ENCODE assay signal across 8 cellular contexts in genomic region chr17:64506576-64507417, GRCh38. TPM values are rescaled to one million over a fixed set of nuclear protein-coding genes. Genes with fewer than 3 reads are reported as not detected.
DNase-seq lines count a peak whose midpoint lies in the region; FAIRE-seq and TF ChIP-seq lines count a peak whose summit lies in the region.

TSS of gene CEP95 (plus strand) at chr17:64506977. CDS start at chr17:64507098, 121 bp downstream.

- peak; percentile 86 for TF ChIP-seq POLR2A in H54 (IDR thresholded peaks at IDR 0.05; ENCODE audit: low read depth, low read length)

- H3K4me3 ChIP-seq in MG63: peak within 1 kb of the TSS; percentile 96
- peak within 1 kb of the TSS; percentile 98 for H3K4me3 ChIP-seq in fibroblast of the aortic adventitia (ENCODE audit: low read depth, low read length)
- H3K4me3 ChIP-seq in neuron (ENCODE audit: low read length): peak within 1 kb of the TSS; percentile 98
- H3K4me3 ChIP-seq in subcutaneous abdominal adipose tissue (ENCODE audit: low read depth in 1 of 5, low read length in 5 of 5): peak within 1 kb of the TSS; percentile 79 to 100 (median 100)

- H3K27me3 ChIP-seq in MG63: no peaks in the 10 kb centered on the region
- H3K27me3 ChIP-seq in neuron (ENCODE audit: insufficient read depth, low read length): no peaks in the 10 kb centered on the region
- H3K27me3 ChIP-seq in subcutaneous abdominal adipose tissue (ENCODE audit: control insufficient read depth in 5 of 5, insufficient read depth in 4 of 5, low read length in 5 of 5): no peaks in the 10 kb centered on the region

- H2AFZ ChIP-seq in neuron (ENCODE audit: low read depth, low read length): peak within 1 kb of the TSS; percentile 11

- peak within 1 kb of the TSS; percentile 96 to 100 (median 100) for H3K9ac ChIP-seq in subcutaneous abdominal adipose tissue (ENCODE audit: low read length in 5 of 5)

- peak within 1 kb of the TSS; percentile 100 for H3K27ac ChIP-seq in subcutaneous abdominal adipose tissue (ENCODE audit: low read depth, low read length)

- FAIRE-seq in H54 (lab: Jason Lieb, UNC): peak; percentile 50

- H3K36me3 ChIP-seq in MG63 (peaks cover 73% of the 10 kb centered on the region), neuron (ENCODE audit: insufficient read depth, low read length) (peaks cover 58% of the 10 kb centered on the region), subcutaneous abdominal adipose tissue (ENCODE audit: control insufficient read depth in 5 of 5, insufficient read depth in 5 of 5, low read length in 5 of 5) (peaks cover 38 to 56% (median 47%) of the 10 kb centered on the region in 5 donors)

- no peak for TF ChIP-seq CTCF in fibroblast of the aortic adventitia (IDR thresholded peaks at IDR 0.05; ENCODE audit: insufficient read depth, low read length)

- H3K9me3 ChIP-seq in MG63 (no peaks in the 10 kb centered on the region), neuron (ENCODE audit: low read length) (no peaks in the 10 kb centered on the region), subcutaneous abdominal adipose tissue (ENCODE audit: control insufficient read depth in 5 of 5, low read length in 5 of 5) (no peaks in the 10 kb centered on the region)

- peak; percentile 98 for DNase-seq in ELF-1 (ENCODE audit: low read depth, low spot score)
- DNase-seq in H54 (ENCODE audit: insufficient read length, low spot score): peak; percentile 72
- peak; percentile 99 for DNase-seq in MG63
- DNase-seq in SHP77 (lab: John Stamatoyannopoulos, UW): peak; percentile 93 to 96
- DNase-seq in activated effector memory CD4-positive, alpha-beta T cell treated with Interleukin-2 at 50 U/mL for 16 hours: peak; percentile 92
- peak; percentile 99 for DNase-seq in fibroblast of the aortic adventitia (ENCODE audit: low read depth)

- H3K4me1 ChIP-seq in neuron (ENCODE audit: insufficient read depth, low read length) (peaks cover 29% of the 10 kb centered on the region), subcutaneous abdominal adipose tissue (ENCODE audit: control insufficient read depth in 5 of 5, insufficient read depth in 5 of 5, low read length in 5 of 5) (peaks cover 8 to 52% (median 47%) of the 10 kb centered on the region in 5 donors)

RNA-seq across cellular contexts. Expression of gene CEP95, which starts in this region (rescaled TPM):
- 9.1 and 17.7 TPM in 2 replicates for total RNA-seq in MG63 (2014; rRNA removed; shearing (Covaris generic); ENCODE audit: low replicate concordance)
- 32.8 and 51.7 TPM in 2 replicates for total RNA-seq in fibroblast of the aortic adventitia (ENCODE audit: low replicate concordance)

Comparison
In these comparisons a context has a peak if more than half of its experiments do, and no peak if none do; other contexts are left out.
1. Peak in every context shown above with its lines: DNase-seq, H3K4me3 ChIP-seq and H3K27ac ChIP-seq.